26 cellular contexts compared by ENCODE assay signal in the genomic region with DNA sequence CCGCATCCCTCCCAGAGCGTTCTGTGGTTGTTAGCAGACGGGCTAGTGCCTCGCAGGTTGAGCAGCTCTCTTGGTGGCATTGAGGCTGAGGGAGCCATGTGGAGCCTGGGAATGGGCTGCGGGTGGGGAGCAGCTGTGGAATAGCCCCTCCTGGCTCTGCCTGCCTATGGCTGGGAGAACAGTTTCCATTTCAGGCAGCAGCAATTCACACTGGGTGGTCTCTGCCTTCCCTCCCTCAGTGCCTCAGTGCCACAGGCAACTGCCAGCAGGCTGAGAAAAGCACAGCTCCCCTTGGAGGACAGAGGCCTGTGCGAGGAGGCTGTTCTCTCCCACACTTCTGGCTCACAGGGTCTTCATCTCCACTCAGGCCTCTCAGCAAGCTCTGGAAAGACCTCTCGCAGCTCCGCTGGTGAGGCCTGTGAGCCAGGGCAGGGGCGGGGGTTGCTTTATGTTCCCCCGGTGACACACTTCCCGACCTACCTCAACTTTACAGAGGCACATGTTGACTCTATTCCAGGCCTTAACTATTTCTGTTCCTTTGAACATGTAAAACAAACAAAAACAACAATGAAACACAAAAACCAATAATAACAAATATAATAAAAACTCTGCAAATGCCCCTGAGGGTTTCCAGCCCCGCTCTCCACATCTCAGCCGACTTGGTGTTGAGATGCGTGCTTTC. TPM values are rescaled to one million over a fixed set of nuclear protein-coding genes. Genes with fewer than 3 reads are reported as not detected.
"Had no signal": no experiment of that assay in that cellular context is flagged by ENCODE, and none has a peak within 500 bp of the region (broad histone marks: within the 10 kb centered on the region; RNA-seq: fewer than 3 reads in every experiment).

No MANE protein-coding gene starts in this region.

- DNase-seq: activated CD4-positive, alpha-beta T cell treated with anti-CD3 and anti-CD28 coated beads for 36 hours; activated CD4-positive, alpha-beta T cell treated with anti-CD3 and anti-CD28 coated beads, Interleukin-2, amount 50 U/mL, for 48 hours; activated gamma-delta T cell treated with Interleukin-2 at 50 U/mL for 16 hours; activated T-cell treated with anti-CD3 and anti-CD28 coated beads for 4 hours; adrenal gland; effector memory CD8-positive, alpha-beta T cell; foreskin keratinocyte; glutamatergic neuron; hippocampal formation; left ventricle myocardium inferior; mammary epithelial cell; mucosa of descending colon; naive B cell; spleen; stimulated activated CD4-positive, alpha-beta T cell treated with anti-CD3 and anti-CD28 coated beads, Interleukin-4, amount 100 ng/mL, for 4 hours; stimulated activated naive B cell treated with anti-CD40 and anti-IgM and Interleukin-4, amounts not matched to agents 10 μg/mL and 1 μg/mL and 100 μg/mL, for 72 hours; T-cell had no signal

- H3K9me3 Mint-ChIP-seq: activated naive CD4-positive, alpha-beta T cell treated with anti-CD3 and anti-CD28 coated beads, Interleukin-2, amount 50 U/mL, for 72 hours; activated T-helper 1 cell treated with anti-CD3 and anti-CD28 coated beads, Interleukin-12 subunit alpha, Interleukin-12 subunit beta, Interleukin-2, Interleukin-4 antibody, amounts not matched to agents 30 ng/mL and 10 ng/mL and 1 ng/mL, durations not matched to agents 14 hours and 24 hours and 36 hours; effector memory CD8-positive, alpha-beta T cell; stimulated activated naive B cell treated with anti-CD40 and anti-IgM and Interleukin-4, amounts not matched to agents 10 μg/mL and 1 μg/mL and 100 μg/mL, for 72 hours; T-cell; WTC11 had no signal

- ATAC-seq: activated CD4-positive, alpha-beta T cell treated with anti-CD3 and anti-CD28 coated beads for 36 hours; activated naive CD4-positive, alpha-beta T cell treated with anti-CD3 and anti-CD28 coated beads, Interleukin-2, amount 50 U/mL, for 72 hours; effector memory CD8-positive, alpha-beta T cell; foreskin keratinocyte; mucosa of descending colon; stimulated activated naive B cell treated with anti-CD40 and anti-IgM and Interleukin-4, amounts not matched to agents 10 μg/mL and 1 μg/mL and 100 μg/mL, for 72 hours; T-cell; WTC11 had no signal

- H3K4me3 Mint-ChIP-seq: activated CD4-positive, alpha-beta T cell treated with anti-CD3 and anti-CD28 coated beads for 36 hours; activated T-helper 1 cell treated with anti-CD3 and anti-CD28 coated beads, Interleukin-12 subunit alpha, Interleukin-12 subunit beta, Interleukin-2, Interleukin-4 antibody, amounts not matched to agents 30 ng/mL and 10 ng/mL and 1 ng/mL, durations not matched to agents 14 hours and 24 hours and 36 hours; effector memory CD8-positive, alpha-beta T cell; naive B cell; stimulated activated naive B cell treated with anti-CD40 and anti-IgM and Interleukin-4, amounts not matched to agents 10 μg/mL and 1 μg/mL and 100 μg/mL, for 72 hours; T-cell; WTC11 had no signal

- H3K4me3 ChIP-seq: adrenal gland, cardiac muscle cell, left ventricle myocardium inferior, mucosa of descending colon, spleen had no signal

- H3K27me3 ChIP-seq: adrenal gland, cardiac muscle cell, foreskin keratinocyte had no signal

- H3K79me2 ChIP-seq: parathyroid adenoma had no signal

- H3K36me3 Mint-ChIP-seq: activated naive CD4-positive, alpha-beta T cell treated with anti-CD3 and anti-CD28 coated beads, Interleukin-2, amount 50 U/mL, for 72 hours; stimulated activated naive B cell treated with anti-CD40 and anti-IgM and Interleukin-4, amounts not matched to agents 10 μg/mL and 1 μg/mL and 100 μg/mL, for 72 hours; T-cell; WTC11 had no signal

- H3K4me1 ChIP-seq: adrenal gland, foreskin keratinocyte, left ventricle myocardium inferior, parathyroid adenoma had no signal

- H3K9ac ChIP-seq: parathyroid adenoma had no signal

- H3K9me3 ChIP-seq: adrenal gland, left ventricle myocardium inferior, mucosa of descending colon, spleen had no signal

- H3K27ac Mint-ChIP-seq: activated CD4-positive, alpha-beta T cell treated with anti-CD3 and anti-CD28 coated beads for 36 hours; activated naive CD4-positive, alpha-beta T cell treated with anti-CD3 and anti-CD28 coated beads, Interleukin-2, amount 50 U/mL, for 72 hours; activated T-helper 1 cell treated with anti-CD3 and anti-CD28 coated beads, Interleukin-12 subunit alpha, Interleukin-12 subunit beta, Interleukin-2, Interleukin-4 antibody, amounts not matched to agents 30 ng/mL and 10 ng/mL and 1 ng/mL, durations not matched to agents 14 hours and 24 hours and 36 hours; effector memory CD8-positive, alpha-beta T cell; naive B cell; stimulated activated naive B cell treated with anti-CD40 and anti-IgM and Interleukin-4, amounts not matched to agents 10 μg/mL and 1 μg/mL and 100 μg/mL, for 72 hours; T-cell; WTC11 had no signal

- FAIRE-seq: astrocyte, islet of Langerhans had no signal

- H3K36me3 ChIP-seq: adrenal gland, cardiac muscle cell, left ventricle myocardium inferior, spleen had no signal

- H2AFZ ChIP-seq: parathyroid adenoma had no signal

- H3K27ac ChIP-seq: adrenal gland, cardiac muscle cell, foreskin keratinocyte, left ventricle myocardium inferior, parathyroid adenoma, spleen had no signal

RNA-seq across cellular contexts. Expression of gene TMEM174, which starts 17.3 kb away (rescaled TPM):
- total RNA-seq: activated CD4-positive, alpha-beta T cell treated with anti-CD3 and anti-CD28 coated beads for 36 hours; activated naive CD4-positive, alpha-beta T cell treated with anti-CD3 and anti-CD28 coated beads, Interleukin-2, amount 50 U/mL, for 72 hours; activated T-helper 1 cell treated with anti-CD3 and anti-CD28 coated beads, Interleukin-12 subunit alpha, Interleukin-12 subunit beta, Interleukin-2, Interleukin-4 antibody, amounts not matched to agents 30 ng/mL and 10 ng/mL and 1 ng/mL, durations not matched to agents 14 hours and 24 hours and 36 hours; adrenal gland; astrocyte; cardiac muscle cell; dermis microvascular lymphatic vessel endothelial cell; foreskin keratinocyte; left ventricle myocardium inferior; mammary epithelial cell; mucosa of descending colon; spleen; T-cell; urinary bladder; WTC11 had no signal
- polyA plus RNA-seq: adrenal gland, cardiac muscle cell, foreskin keratinocyte, mammary epithelial cell, spleen, urinary bladder had no signal

RNA-seq across cellular contexts. Expression of gene TMEM171, which starts 35.3 kb away (rescaled TPM):
- total RNA-seq: activated CD4-positive, alpha-beta T cell treated with anti-CD3 and anti-CD28 coated beads for 36 hours; activated naive CD4-positive, alpha-beta T cell treated with anti-CD3 and anti-CD28 coated beads, Interleukin-2, amount 50 U/mL, for 72 hours; activated T-helper 1 cell treated with anti-CD3 and anti-CD28 coated beads, Interleukin-12 subunit alpha, Interleukin-12 subunit beta, Interleukin-2, Interleukin-4 antibody, amounts not matched to agents 30 ng/mL and 10 ng/mL and 1 ng/mL, durations not matched to agents 14 hours and 24 hours and 36 hours; cardiac muscle cell; left ventricle myocardium inferior; urinary bladder had no signal
- polyA plus RNA-seq: cardiac muscle cell had no signal
